10 cellular contexts compared by ENCODE assay signal in the genomic region with DNA sequence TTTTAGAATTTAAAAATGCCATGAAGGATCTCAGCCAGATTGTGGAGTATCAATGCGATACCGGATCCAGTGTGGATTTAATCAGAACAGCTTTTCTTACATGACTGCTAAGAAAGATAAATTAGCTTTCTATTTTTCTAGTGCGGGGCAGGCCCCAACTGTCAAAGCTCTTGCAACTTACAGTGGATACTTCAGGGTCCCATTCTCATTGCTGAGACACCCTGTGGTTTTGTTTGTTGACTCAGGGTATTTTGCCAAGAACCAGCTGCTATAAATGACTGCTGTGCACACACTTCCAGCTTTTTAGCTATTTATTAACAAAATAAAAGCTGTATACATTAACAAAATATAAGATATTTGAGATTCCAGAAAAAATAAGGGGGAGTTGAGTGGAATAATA.
DNase-seq lines count a peak whose midpoint lies in the region; ATAC-seq, FAIRE-seq and TF ChIP-seq lines count a peak whose summit lies in the region.
"Had no signal": no experiment of that assay in that cellular context is flagged by ENCODE, and none has a peak within 500 bp of the region (broad histone marks: within the 10 kb centered on the region; RNA-seq: fewer than 3 reads in every experiment).

No MANE protein-coding gene starts in this region.

- intact Hi-C loops in CD8-positive, alpha-beta T cell (cut with DNase I, micrococcal nuclease): no loop called here

- peaks cover 8% of the 10 kb centered on the region for H3K36me3 Mint-ChIP-seq in astrocyte (ENCODE audit: low read depth, unreplicated experiment)
- H3K36me3 Mint-ChIP-seq in CD8-positive, alpha-beta T cell: no peaks in the 10 kb centered on the region
- no peaks in the 10 kb centered on the region for H3K36me3 Mint-ChIP-seq in activated T-cell treated with anti-CD3 and anti-CD28 coated beads, Interleukin-2, amount 50 U/mL, for 72 hours (ENCODE audit: insufficient read depth in 2 of 2)

- no peaks in the 10 kb centered on the region for H3K79me2 ChIP-seq in astrocyte (ENCODE audit: insufficient read depth, low read length)

- H3K27ac Mint-ChIP-seq in astrocyte (ENCODE audit: unreplicated experiment): peak overlapping the region; percentile 41
- no peak overlapping the region for H3K27ac Mint-ChIP-seq in CD8-positive, alpha-beta T cell
- no peak overlapping the region for H3K27ac Mint-ChIP-seq in activated T-cell treated with anti-CD3 and anti-CD28 coated beads, Interleukin-2, amount 50 U/mL, for 72 hours
- H3K27ac Mint-ChIP-seq: type B pancreatic cell had no signal

- no peak overlapping the region for H3K4me3 Mint-ChIP-seq in astrocyte (ENCODE audit: unreplicated experiment)
- no peak overlapping the region for H3K4me3 Mint-ChIP-seq in CD8-positive, alpha-beta T cell
- H3K4me3 Mint-ChIP-seq in activated T-cell treated with anti-CD3 and anti-CD28 coated beads, Interleukin-2, amount 50 U/mL, for 72 hours: no peak overlapping the region
- H3K4me3 Mint-ChIP-seq: type B pancreatic cell had no signal

- H4K20me1 ChIP-seq in astrocyte (ENCODE audit: insufficient read depth, low read length): no peaks in the 10 kb centered on the region

- H3K9ac ChIP-seq in astrocyte (ENCODE audit: low read length): peak overlapping the region; percentile 25

- H3K4me2 ChIP-seq in astrocyte (ENCODE audit: low read length): peak overlapping the region; percentile 55

- POLR2A ChIA-PET in CD8-positive, alpha-beta T cell (lab: Charles Lee): no interaction called here

- CTCF ChIA-PET in CD8-positive, alpha-beta T cell (lab: Charles Lee): no interaction called here

- H3K27me3 ChIP-seq in astrocyte (ENCODE audit: insufficient read depth, low read length): no peaks in the 10 kb centered on the region
- H3K27me3 ChIP-seq in CD8-positive, alpha-beta T cell (ENCODE audit: insufficient read depth, low read length): no peaks in the 10 kb centered on the region

- H3K27ac ChIP-seq in astrocyte (ENCODE audit: low read depth, low read length): peak overlapping the region; percentile 35
- no peak overlapping the region for H3K27ac ChIP-seq in CD8-positive, alpha-beta T cell (ENCODE audit: low read depth, low read length)

- no peaks in the 10 kb centered on the region for H3K27me3 Mint-ChIP-seq in astrocyte (ENCODE audit: low read depth, unreplicated experiment)
- peaks cover 8% of the 10 kb centered on the region for H3K27me3 Mint-ChIP-seq in CD8-positive, alpha-beta T cell (ENCODE audit: low read depth)
- H3K27me3 Mint-ChIP-seq in activated T-cell treated with anti-CD3 and anti-CD28 coated beads, Interleukin-2, amount 50 U/mL, for 72 hours (ENCODE audit: low read depth): no peaks in the 10 kb centered on the region

- peak; percentile 54 for FAIRE-seq in astrocyte (lab: Jason Lieb, UNC)
- FAIRE-seq: keratinocyte had no signal

- DNase-seq in EL (peak; percentile 68), NCI-H146 treated with DMSO at 0.1 percent for 48 hours (lab: John Stamatoyannopoulos, UW; ENCODE audit: unreplicated experiment) (peak; percentile 57), astrocyte (ENCODE audit: low read depth) (peak; percentile 86), myocyte (ENCODE audit: low read depth) (peak; percentile 70), AML-193 (lab: John Stamatoyannopoulos, UW) (no peak)
- no peak for DNase-seq in CD8-positive, alpha-beta T cell
- no peak for DNase-seq in activated T-cell treated with anti-CD3 and anti-CD28 coated beads, Interleukin-2, amount 50 U/mL, for 72 hours

- H3K9me3 Mint-ChIP-seq in astrocyte (ENCODE audit: unreplicated experiment): no peaks in the 10 kb centered on the region
- H3K9me3 Mint-ChIP-seq in CD8-positive, alpha-beta T cell: no peaks in the 10 kb centered on the region
- no peaks in the 10 kb centered on the region for H3K9me3 Mint-ChIP-seq in activated T-cell treated with anti-CD3 and anti-CD28 coated beads, Interleukin-2, amount 50 U/mL, for 72 hours
- H3K9me3 Mint-ChIP-seq: type B pancreatic cell had no signal

- H2AFZ ChIP-seq in astrocyte (ENCODE audit: low read depth, low read length): no peak overlapping the region

- no peak overlapping the region for H3K4me3 ChIP-seq in astrocyte (ENCODE audit: insufficient read depth, low read depth, low read length)
- H3K4me3 ChIP-seq in CD8-positive, alpha-beta T cell (ENCODE audit: low read depth, low read length): no peak overlapping the region

- H3K36me3 ChIP-seq in astrocyte (ENCODE audit: insufficient read depth, low read length): no peaks in the 10 kb centered on the region
- H3K36me3 ChIP-seq in CD8-positive, alpha-beta T cell (ENCODE audit: insufficient read depth, low read length): no peaks in the 10 kb centered on the region

- TF ChIP-seq CTCF in astrocyte (IDR thresholded peaks at IDR 0.05; ENCODE audit: insufficient read depth, low read depth, low read length): no peak
- TF ChIP-seq CTCF in CD8-positive, alpha-beta T cell (IDR thresholded peaks at IDR 0.05): no peak

- H3K9me3 ChIP-seq in astrocyte (ENCODE audit: insufficient read depth, low read depth, low read length): no peaks in the 10 kb centered on the region
- no peaks in the 10 kb centered on the region for H3K9me3 ChIP-seq in CD8-positive, alpha-beta T cell (ENCODE audit: low read length)

- ATAC-seq in CD8-positive, alpha-beta T cell: no peak
- ATAC-seq in activated T-cell treated with anti-CD3 and anti-CD28 coated beads, Interleukin-2, amount 50 U/mL, for 72 hours (replicated peaks in 1 of 2): no peak
- ATAC-seq in GM19452 (IDR thresholded peaks at IDR 0.05; ENCODE audit: unreplicated experiment): no peak

- peaks cover 24% of the 10 kb centered on the region for H3K4me1 Mint-ChIP-seq in astrocyte (ENCODE audit: low read depth, unreplicated experiment)
- H3K4me1 Mint-ChIP-seq in CD8-positive, alpha-beta T cell (ENCODE audit: low read depth): no peaks in the 10 kb centered on the region
- H3K4me1 Mint-ChIP-seq in activated T-cell treated with anti-CD3 and anti-CD28 coated beads, Interleukin-2, amount 50 U/mL, for 72 hours (ENCODE audit: low read depth): no peaks in the 10 kb centered on the region

- peaks cover 24% of the 10 kb centered on the region for H3K4me1 ChIP-seq in astrocyte (ENCODE audit: insufficient read depth, low read length)
- no peaks in the 10 kb centered on the region for H3K4me1 ChIP-seq in CD8-positive, alpha-beta T cell (ENCODE audit: insufficient read depth, low read length)

Comparison
In these comparisons a context has a peak if more than half of its experiments do, and no peak if none do; other contexts are left out.
1. DNase-seq: peak in EL (single experiment), NCI-H146 treated with DMSO at 0.1 percent for 48 hours (single experiment), astrocyte (single experiment) and myocyte (single experiment); none in CD8-positive, alpha-beta T cell (0 of 7), activated T-cell treated with anti-CD3 and anti-CD28 coated beads, Interleukin-2, amount 50 U/mL, for 72 hours (0 of 2) and AML-193 (0 of 2).